In the genomic region with DNA sequence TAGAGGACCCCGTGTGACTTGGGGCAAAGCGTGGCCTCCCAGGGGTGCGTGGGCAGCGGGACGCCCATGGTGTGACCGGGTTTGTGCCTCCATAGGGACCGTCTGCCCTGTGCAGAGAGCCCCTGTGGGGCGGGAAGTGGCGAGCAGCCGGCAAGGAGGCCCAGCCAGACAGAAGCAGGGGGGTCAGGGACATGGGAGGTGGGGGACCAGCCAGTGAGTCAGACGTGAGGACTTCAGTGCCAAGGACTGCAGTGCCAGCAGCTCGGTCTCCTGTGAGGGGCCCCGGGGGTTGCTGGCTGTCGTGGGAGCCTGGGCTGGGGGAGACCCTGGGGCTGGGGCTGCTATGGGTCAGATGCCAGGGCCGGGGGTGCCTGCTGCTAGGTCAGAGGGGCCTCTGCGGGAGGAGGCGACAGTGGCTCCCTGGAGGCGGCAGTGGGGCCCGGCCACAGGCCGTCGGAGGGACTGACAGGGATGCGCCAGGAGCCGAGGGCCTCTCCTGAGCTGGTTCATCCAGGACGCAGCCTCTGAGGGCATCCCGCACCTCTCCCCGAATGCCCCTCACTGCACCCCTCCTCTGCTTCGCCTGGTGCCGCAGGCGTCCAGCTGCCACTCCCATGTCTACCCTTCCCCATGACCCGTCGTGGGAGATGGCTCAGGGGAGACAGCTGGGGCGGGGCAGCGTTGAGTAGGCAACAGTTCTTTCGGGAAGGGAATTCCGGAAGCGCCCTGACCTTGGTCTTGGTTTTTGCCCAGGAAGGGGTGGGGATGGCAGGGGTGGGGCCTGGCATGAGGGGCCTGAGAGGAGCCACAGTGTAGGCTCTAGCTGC, we compare ENCODE assay signal across 1 cellular context.
TF ChIP-seq lines count a peak whose summit lies in the region.

No MANE protein-coding gene starts in this region.

TF ChIP-seq in A549, 52 proteins besides CTCF, POLR2A, EP300 and RAD21 (continued from another document):
- TF ChIP-seq, protein P1, sequence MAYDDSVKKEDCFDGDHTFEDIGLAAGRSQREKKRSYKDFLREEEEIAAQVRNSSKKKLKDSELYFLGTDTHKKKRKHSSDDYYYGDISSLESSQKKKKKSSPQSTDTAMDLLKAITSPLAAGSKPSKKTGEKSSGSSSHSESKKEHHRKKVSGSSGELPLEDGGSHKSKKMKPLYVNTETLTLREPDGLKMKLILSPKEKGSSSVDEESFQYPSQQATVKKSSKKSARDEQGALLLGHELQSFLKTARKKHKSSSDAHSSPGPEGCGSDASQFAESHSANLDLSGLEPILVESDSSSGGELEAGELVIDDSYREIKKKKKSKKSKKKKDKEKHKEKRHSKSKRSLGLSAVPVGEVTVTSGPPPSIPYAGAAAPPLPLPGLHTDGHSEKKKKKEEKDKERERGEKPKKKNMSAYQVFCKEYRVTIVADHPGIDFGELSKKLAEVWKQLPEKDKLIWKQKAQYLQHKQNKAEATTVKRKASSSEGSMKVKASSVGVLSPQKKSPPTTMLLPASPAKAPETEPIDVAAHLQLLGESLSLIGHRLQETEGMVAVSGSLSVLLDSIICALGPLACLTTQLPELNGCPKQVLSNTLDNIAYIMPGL (CRISPR knock-in tag; IDR thresholded peaks at IDR 0.05; ENCODE audit: borderline replicate concordance): no peak
- no peak for TF ChIP-seq HOXA7 (CRISPR knock-in tag; IDR thresholded peaks at IDR 0.05)
- no peak for TF ChIP-seq FOXS1 (CRISPR knock-in tag; IDR thresholded peaks at IDR 0.05)
- no peak for TF ChIP-seq PBX3 (IDR thresholded peaks at IDR 0.05)
- no peak for TF ChIP-seq GATA3 (IDR thresholded peaks at IDR 0.05; ENCODE audit: borderline replicate concordance)
